In the genomic region with DNA sequence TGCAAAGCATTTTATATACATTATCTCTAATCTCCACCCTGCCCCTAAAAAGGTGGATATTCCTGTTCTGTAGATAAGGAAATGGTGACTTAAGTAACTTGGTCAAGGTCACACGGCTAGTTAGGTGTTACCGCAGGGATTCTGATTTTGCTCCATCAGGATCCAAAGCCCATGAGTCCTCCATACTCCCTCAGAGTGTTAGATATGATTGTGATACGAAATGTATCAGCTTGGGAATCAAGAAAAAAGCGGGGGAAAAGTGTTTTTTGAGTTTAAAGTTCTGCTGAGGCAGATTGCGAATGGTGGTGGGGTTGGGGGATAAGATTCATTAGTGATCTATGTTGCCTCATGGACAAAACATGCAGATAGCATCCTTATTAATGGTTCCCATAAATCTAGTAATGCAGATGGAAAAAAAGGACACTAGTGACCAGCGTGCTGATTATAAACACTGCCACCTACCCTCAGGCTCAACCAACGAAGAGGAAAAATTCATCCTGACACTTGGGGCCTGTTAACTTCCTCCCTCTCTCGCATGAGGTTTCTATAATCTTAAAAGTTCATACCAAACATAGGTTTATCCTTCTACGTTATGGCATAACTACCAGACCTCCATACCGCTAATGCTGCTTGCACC, we compare ENCODE assay signal across 24 cellular contexts. TPM values are rescaled to one million over a fixed set of nuclear protein-coding genes. Genes with fewer than 3 reads are reported as not detected.
DNase-seq lines count a peak whose midpoint lies in the region; ATAC-seq, FAIRE-seq and TF ChIP-seq lines count a peak whose summit lies in the region.
"Had no signal": no experiment of that assay in that cellular context is flagged by ENCODE, and none has a peak within 500 bp of the region (broad histone marks: within the 10 kb centered on the region; RNA-seq: fewer than 3 reads in every experiment).

No MANE protein-coding gene starts in this region.

- peak overlapping the region; percentile 4 for H3K4me3 Mint-ChIP-seq in type B pancreatic cell
- H3K4me3 Mint-ChIP-seq: CD4-positive, alpha-beta T cell had no signal

- H3K9me3 ChIP-seq in right atrium auricular region = no peaks in the 10 kb centered on the region
- no peaks in the 10 kb centered on the region for H3K9me3 ChIP-seq in heart right ventricle

- no peak for ATAC-seq in heart right ventricle
- ATAC-seq in omental fat pad (ENCODE audit: low FRiP score) = no peak
- ATAC-seq in activated naive CD4-positive, alpha-beta T cell treated with anti-CD3 and anti-CD28 coated beads, Interleukin-2, amount 50 U/mL, for 72 hours = no peak
- ATAC-seq: HepG2 had no signal

- H3K36me3 ChIP-seq in right atrium auricular region (no peaks in the 10 kb centered on the region), heart right ventricle (peaks cover 0 to 8% (median 0%) of the 10 kb centered on the region in 9 donors)

- intact Hi-C loops in heart right ventricle (cut with DNase I) = loop anchor here in 1 of 10 donors (5.0 kb wide), 1 partner anchor 38 kb away; no protein-coding TSS in a partner anchor

- TF ChIP-seq CTCF in right atrium auricular region (IDR thresholded peaks at IDR 0.05) (peak in 1 of 2 donors; percentile 25), heart right ventricle (IDR thresholded peaks at IDR 0.05) (peak in 2 of 9 donors; percentile 9 to 16), type B pancreatic cell (conservative IDR thresholded peaks at IDR 0.05) (no peak), omental fat pad (IDR thresholded peaks at IDR 0.05) (no peak), D721Med (IDR thresholded peaks at IDR 0.05; ENCODE audit: insufficient read depth, missing control alignments) (no peak)

- peaks cover under 1% of the 10 kb centered on the region for H3K9me3 Mint-ChIP-seq in type B pancreatic cell
- no peaks in the 10 kb centered on the region for H3K9me3 Mint-ChIP-seq in activated naive CD4-positive, alpha-beta T cell treated with anti-CD3 and anti-CD28 coated beads, Interleukin-2, amount 50 U/mL, for 72 hours
- H3K9me3 Mint-ChIP-seq: CD4-positive, alpha-beta T cell had no signal

- 71 to 81% methylated on average over 10 of the region's 10 CpGs for WGBS in heart right ventricle, 2 donors

- H3K27ac Mint-ChIP-seq in type B pancreatic cell = no peak overlapping the region
- H3K27ac Mint-ChIP-seq in activated naive CD4-positive, alpha-beta T cell treated with anti-CD3 and anti-CD28 coated beads, Interleukin-2, amount 50 U/mL, for 72 hours = no peak overlapping the region
- H3K27ac Mint-ChIP-seq: CD4-positive, alpha-beta T cell had no signal

- H3K4me1 ChIP-seq in right atrium auricular region (peaks cover 0 to 21% of the 10 kb centered on the region in 2 donors), heart right ventricle (peaks cover 0 to 27% (median 9%) of the 10 kb centered on the region in 9 donors)

- no peak for FAIRE-seq in D721Med (lab: Jason Lieb, UNC)
- FAIRE-seq: A204.1, GM12891, HepG2 had no signal

- H3K36me3 Mint-ChIP-seq in type B pancreatic cell = no peaks in the 10 kb centered on the region
- no peaks in the 10 kb centered on the region for H3K36me3 Mint-ChIP-seq in activated naive CD4-positive, alpha-beta T cell treated with anti-CD3 and anti-CD28 coated beads, Interleukin-2, amount 50 U/mL, for 72 hours

- H3K27me3 ChIP-seq in right atrium auricular region (no peaks in the 10 kb centered on the region), heart right ventricle (peaks cover 0 to 24% (median 0%) of the 10 kb centered on the region in 7 donors)

- no peak overlapping the region for H3K4me3 ChIP-seq in right atrium auricular region
- peak overlapping the region in 5 of 10 donors; percentile 73 to 93 (median 83) for H3K4me3 ChIP-seq in heart right ventricle

- H3K4me1 Mint-ChIP-seq in type B pancreatic cell (ENCODE audit: unreplicated experiment) = peaks cover 4% of the 10 kb centered on the region

- H3K27ac ChIP-seq in right atrium auricular region (peak overlapping the region; percentile 95 to 96), heart right ventricle (peak overlapping the region in 5 of 10 donors; percentile 93 to 98 (median 98))

- peaks cover 54% of the 10 kb centered on the region for H3K27me3 Mint-ChIP-seq in type B pancreatic cell

- DNase-seq in right atrium auricular region (ENCODE audit: low spot score) (no peak), heart right ventricle (no peak), NCI-H69 (lab: John Stamatoyannopoulos, UW) (peak; percentile 36), cerebellar cortex (ENCODE audit: low spot score) (peak; percentile 56), type B pancreatic cell (ENCODE audit: extremely low spot score, unreplicated experiment) (no peak), omental fat pad (ENCODE audit: low spot score) (no peak), D721Med (ENCODE audit: insufficient read length, low spot score) (no peak)
- no peak for DNase-seq in activated naive CD4-positive, alpha-beta T cell treated with anti-CD3 and anti-CD28 coated beads, Interleukin-2, amount 50 U/mL, for 72 hours (ENCODE audit: low spot score in 2 of 2)
- DNase-seq: Calu3; CD4-positive, alpha-beta T cell; DMS53; EL; H7; KG1; NCI-H1417 treated with DMSO at 0.1 percent for 48 hours; NCI-H1930; NCI-H2171; NCI-H446; NCI-H748 treated with DMSO at 0.1 percent for 48 hours; NK-92 treated with Interleukin-12 subunit alpha and Interleukin-12 subunit beta, amount 100 ng/mL, for 24 hours; SHP77 treated with DMSO at 0.1 percent for 48 hours had no signal

RNA-seq across cellular contexts. Expression of a gene that starts 2.3 kb away (rescaled TPM):
- total RNA-seq in right atrium auricular region (10 to 100 TPM; 39.4 to 51.8 TPM), heart right ventricle (10 to 100 TPM; 41.3 to 92.1 (median 62.3) TPM), type B pancreatic cell (ENCODE audit: low replicate concordance) (9.8 and 14.9 TPM in 2 replicates), omental fat pad (10 to 100 TPM in 3 of 4 donors, 1 to 10 TPM in 1; 9.7 to 61.8 (median 31.6) TPM)
- polyA plus RNA-seq in heart right ventricle = 10 to 100 TPM; 29.5 to 33.4 TPM
- 1 to 10 TPM in 1 of 2 donors, under 1 TPM in 1; 0.46 to 3.6 TPM for total RNA-seq in activated naive CD4-positive, alpha-beta T cell treated with anti-CD3 and anti-CD28 coated beads, Interleukin-2, amount 50 U/mL, for 72 hours
- polyA plus RNA-seq: HepG2 had no signal

Comparison
In these comparisons a context has a peak if more than half of its experiments do, and no peak if none do; other contexts are left out.
1. DNase-seq: peak in NCI-H69 (single experiment) and cerebellar cortex (single experiment); none in right atrium auricular region (single experiment), heart right ventricle (0 of 2), type B pancreatic cell (single experiment), omental fat pad (single experiment), activated naive CD4-positive, alpha-beta T cell treated with anti-CD3 and anti-CD28 coated beads, Interleukin-2, amount 50 U/mL, for 72 hours (0 of 2) and D721Med (single experiment).